Comparison of ENCODE assay signal across 22 cellular contexts in genomic region chr1:231353086-231353485, GRCh38. TPM values are rescaled to one million over a fixed set of nuclear protein-coding genes. Genes with fewer than 3 reads are reported as not detected.
A peak's percentile ranks its signal among the peaks of the same experiment; 100 is the strongest.
DNase-seq lines count a peak whose midpoint lies in the region; ATAC-seq, FAIRE-seq and TF ChIP-seq lines count a peak whose summit lies in the region.
"Had no signal": no experiment of that assay in that cellular context is flagged by ENCODE, and none has a peak within 500 bp of the region (broad histone marks: within the 10 kb centered on the region; RNA-seq: fewer than 3 reads in every experiment).

No MANE protein-coding gene starts in this region.

- H3K27ac Mint-ChIP-seq in Caco-2 (ENCODE audit: unreplicated experiment), result no peak overlapping the region
- H3K27ac Mint-ChIP-seq: CD4-positive, CD25-positive, alpha-beta regulatory T cell had no signal

- no peaks in the 10 kb centered on the region for H3K79me2 ChIP-seq in GM12878 (ENCODE audit: control insufficient read depth, insufficient read depth, low read length)

- H3K4me3 ChIP-seq in Caco-2 (ENCODE audit: low read depth, low read length) (no peak overlapping the region), HEK293 (ENCODE audit: low read depth, low read length) (no peak overlapping the region), GM12878 (no peak overlapping the region), mesenchymal stem cell (ENCODE audit: insufficient read depth in 1 of 2, low read depth in 1 of 2, low read length in 2 of 2) (no peak overlapping the region)
- H3K4me3 ChIP-seq: BLaER1, SK-N-MC had no signal

- SMC1A ChIA-PET in GM12878 (lab: Charles Lee; ENCODE audit: uncharacterized antibody, unreplicated experiment), result no interaction called here

- H3K14ac ChIP-seq in mesenchymal stem cell (ENCODE audit: low read length in 2 of 2), result no peak overlapping the region

- no peak overlapping the region for H2AK5ac ChIP-seq in mesenchymal stem cell (ENCODE audit: low read length, severe bottlenecking)

- H2AFZ ChIP-seq in GM12878 (ENCODE audit: control insufficient read depth, low read depth, low read length) (no peak overlapping the region), mesenchymal stem cell (ENCODE audit: low read depth, low read length) (no peak overlapping the region)

- intact Hi-C loops in Caco-2 (cut with micrococcal nuclease; ENCODE audit: unreplicated experiment), result no loop called here
- intact Hi-C loops in GM12878 (cut with micrococcal nuclease; ENCODE audit: unreplicated experiment), result no loop called here

- H3K18ac ChIP-seq in mesenchymal stem cell (ENCODE audit: low read depth in 1 of 2, low read length in 2 of 2), result no peak overlapping the region

- FAIRE-seq in GM12878 (lab: Jason Lieb, UNC), result no peak
- FAIRE-seq: H1, HTR-8/SVneo had no signal

- ATAC-seq in GM12878, result no peak
- ATAC-seq in HG03378 (IDR thresholded peaks at IDR 0.05; ENCODE audit: unreplicated experiment), result no peak
- no peak for ATAC-seq in GM21737 (IDR thresholded peaks at IDR 0.05; ENCODE audit: unreplicated experiment)

- peaks cover 52% of the 10 kb centered on the region for H3K36me3 Mint-ChIP-seq in Caco-2 (ENCODE audit: insufficient read depth, unreplicated experiment)

- H4K8ac ChIP-seq in mesenchymal stem cell (ENCODE audit: low read length), result no peak overlapping the region

- TF ChIP-seq POLR2A in GM12878 (IDR thresholded peaks at IDR 0.05; ENCODE audit: low read depth, low read length), result no peak

- H3K27me3 ChIP-seq in Caco-2 (replicated peaks; ENCODE audit: control insufficient read depth, insufficient read depth, low read length) (no peaks in the 10 kb centered on the region), GM12878 (replicated peaks in 1 of 2; ENCODE audit: control insufficient read depth in 2 of 2, insufficient read depth in 2 of 2, low read length in 1 of 2) (no peaks in the 10 kb centered on the region), mesenchymal stem cell (ENCODE audit: control insufficient read depth in 1 of 2, insufficient read depth in 1 of 2, low read length in 2 of 2) (no peaks in the 10 kb centered on the region)
- H3K27me3 ChIP-seq: BLaER1 had no signal

- no peak for TF ChIP-seq RAD21 in GM12878 (IDR thresholded peaks at IDR 0.05; ENCODE audit: insufficient read depth, low read depth, low read length)

- no peaks in the 10 kb centered on the region for H3K4me1 ChIP-seq in Caco-2
- H3K4me1 ChIP-seq in HEK293 (ENCODE audit: control insufficient read depth, insufficient read depth, low read length), result 0 out of 2 replicates have a peak, but pooled peaks cover 2% of the 10 kb centered on the region
- no peaks in the 10 kb centered on the region for H3K4me1 ChIP-seq in GM12878 (ENCODE audit: control insufficient read depth, insufficient read depth, low read length)
- no peaks in the 10 kb centered on the region for H3K4me1 ChIP-seq in mesenchymal stem cell (ENCODE audit: control insufficient read depth, insufficient read depth, low read depth, low read length)
- H3K4me1 ChIP-seq: BLaER1 had no signal

- H3K27ac ChIP-seq in HEK293 (ENCODE audit: extremely low read depth, low read depth, low read length), result no peak overlapping the region
- no peak overlapping the region for H3K27ac ChIP-seq in GM12878 (ENCODE audit: control insufficient read depth, insufficient read depth)
- no peak overlapping the region for H3K27ac ChIP-seq in mesenchymal stem cell (ENCODE audit: low read length, poor library complexity, severe bottlenecking)
- H3K27ac ChIP-seq: BLaER1, KMS-11, SK-N-MC had no signal

- no peak for DNase-seq in Caco-2
- no peak for DNase-seq in GM12878 (ENCODE audit: low read depth, low spot score)
- no peak for DNase-seq in mesenchymal stem cell
- DNase-seq in NCI-H774 (lab: John Stamatoyannopoulos, UW), result no peak
- DNase-seq: CD4-positive, CD25-positive, alpha-beta regulatory T cell; HCEC 1CT; NCI-H1048; NCI-H1417; NCI-H1694; NCI-H2081; NCI-H2227 treated with DMSO at 0.1 percent for 48 hours; NCI-H526 treated with DMSO at 0.1 percent for 48 hours; SIG-M5; SW 1271 had no signal

- WGBS in GM12878 (ENCODE audit: insufficient coverage, insufficient replicate concordance, low lambda C conversion rate, missing lambda C conversion rate), result 67% methylated on average over 2 of the region's 2 CpGs
- WGBS in mesenchymal stem cell, result no CpG with 5 or more reads among the region's 2 CpGs

- H3K9me3 ChIP-seq in Caco-2, result no peaks in the 10 kb centered on the region
- no peaks in the 10 kb centered on the region for H3K9me3 ChIP-seq in HEK293 (ENCODE audit: control insufficient read depth, insufficient read depth, low read depth, low read length)
- no peaks in the 10 kb centered on the region for H3K9me3 ChIP-seq in GM12878 (replicated peaks; ENCODE audit: control insufficient read depth, insufficient read depth, low read length)
- H3K9me3 ChIP-seq in mesenchymal stem cell (ENCODE audit: control insufficient read depth, low read length), result no peaks in the 10 kb centered on the region
- H3K9me3 ChIP-seq: BLaER1 had no signal

- H3K23ac ChIP-seq in mesenchymal stem cell (ENCODE audit: low read length in 2 of 2), result no peak overlapping the region

- H2BK5ac ChIP-seq in mesenchymal stem cell (ENCODE audit: low read depth, low read length, poor library complexity, severe bottlenecking), result no peak overlapping the region

- peaks cover 15% of the 10 kb centered on the region for H3K79me1 ChIP-seq in mesenchymal stem cell (replicated peaks; ENCODE audit: low read length, poor library complexity, severe bottlenecking)

- H4K91ac ChIP-seq in mesenchymal stem cell (ENCODE audit: low read length), result no peak overlapping the region

- no peak overlapping the region for H3K9ac ChIP-seq in GM12878 (ENCODE audit: control insufficient read depth, insufficient read depth, low read length)
- peak overlapping the region; percentile 2 for H3K9ac ChIP-seq in mesenchymal stem cell (ENCODE audit: low read length)
- H3K9ac ChIP-seq: BLaER1, KMS-11 had no signal

- no peak overlapping the region for H2BK15ac ChIP-seq in mesenchymal stem cell (ENCODE audit: low read depth, poor library complexity, severe bottlenecking)

- no peaks in the 10 kb centered on the region for H4K20me1 ChIP-seq in GM12878 (ENCODE audit: control insufficient read depth, insufficient read depth)

- in situ Hi-C loops in GM12878 (cut with MboI), result no loop called here

- CTCF ChIA-PET in Caco-2 (lab: Charles Lee), result no interaction called here
- CTCF ChIA-PET in HEK293 (lab: Yijun Ruan, JAX), result no interaction called here
- CTCF ChIA-PET in GM12878 (lab: Yijun Ruan, JAX), result no interaction called here

- BruUV-seq in Caco-2 (replicated peaks; lab: Mats Ljungman, UMichigan), result TSS peak; percentile 25
- TSS peak; percentile 25 for BruUV-seq in GM12878 (replicated peaks; lab: Mats Ljungman, UMichigan)

- no peak overlapping the region for H3K4me3 Mint-ChIP-seq in Caco-2 (ENCODE audit: unreplicated experiment)
- H3K4me3 Mint-ChIP-seq: CD4-positive, CD25-positive, alpha-beta regulatory T cell had no signal

- no peaks in the 10 kb centered on the region for H3K27me3 Mint-ChIP-seq in Caco-2 (ENCODE audit: insufficient read depth, unreplicated experiment)
- H3K27me3 Mint-ChIP-seq: CD4-positive, CD25-positive, alpha-beta regulatory T cell had no signal

- H2BK120ac ChIP-seq in mesenchymal stem cell (ENCODE audit: low read depth, low read length), result no peak overlapping the region

- no peak overlapping the region for H2BK12ac ChIP-seq in mesenchymal stem cell (ENCODE audit: low read length in 2 of 2)

- POLR2A ChIA-PET in Caco-2 (lab: Charles Lee), result no interaction called here
- POLR2A ChIA-PET in HEK293 (lab: Yijun Ruan, JAX), result no interaction called here
- POLR2A ChIA-PET in GM12878 (lab: Charles Lee), result interaction anchor here (1.4 kb wide), 1 partner anchor 15 kb away, joined by 4 read pairs; the partner anchor contains the start of genes EXOC8 and SPRTN

- H3K4me2 ChIP-seq in GM12878 (ENCODE audit: control insufficient read depth, insufficient read depth), result no peak overlapping the region
- no peak overlapping the region for H3K4me2 ChIP-seq in mesenchymal stem cell (ENCODE audit: low read length, poor library complexity, severe bottlenecking)
- H3K4me2 ChIP-seq: BLaER1, KMS-11 had no signal

- no peak for TF ChIP-seq CTCF in Caco-2 (IDR thresholded peaks at IDR 0.05; ENCODE audit: insufficient read depth in 1 of 2, low read depth in 1 of 2, low read length in 1 of 2, severe bottlenecking in 1 of 2, unreplicated experiment in 1 of 2)
- no peak for TF ChIP-seq CTCF in HEK293 (tag by site-specific recombination; IDR thresholded peaks at IDR 0.05)
- TF ChIP-seq CTCF in GM12878 (IDR thresholded peaks at IDR 0.05 in 2 of 3, conservative IDR thresholded peaks at IDR 0.05 in 1 of 3; ENCODE audit: control insufficient read depth in 2 of 3, extremely low read depth in 1 of 3, insufficient read depth in 1 of 3, low read depth in 3 of 3, low read length in 3 of 3), result no peak

- H3K36me3 ChIP-seq in Caco-2 (ENCODE audit: control insufficient read depth, insufficient read depth, low read length), result no peaks in the 10 kb centered on the region; the same call in 1 of the 2 replicates
- peaks cover 45 to 62% of the 10 kb centered on the region in 2 experiments for H3K36me3 ChIP-seq in HEK293 (ENCODE audit: control insufficient read depth in 2 of 2, insufficient read depth in 1 of 2, low read length in 2 of 2)
- no peaks in the 10 kb centered on the region; a peak in 2 of 4 replicates for H3K36me3 ChIP-seq in GM12878 (ENCODE audit: control insufficient read depth in 2 of 2, insufficient read depth in 2 of 2, low read length in 1 of 2)
- H3K36me3 ChIP-seq in mesenchymal stem cell (ENCODE audit: control insufficient read depth in 1 of 2, insufficient read depth in 2 of 2, low read depth in 1 of 2, low read length in 2 of 2), result peaks cover 9 to 55% of the 10 kb centered on the region in 2 experiments

- H3K4me1 Mint-ChIP-seq in Caco-2 (ENCODE audit: low read depth, unreplicated experiment), result no peaks in the 10 kb centered on the region

- H3K9me3 Mint-ChIP-seq in Caco-2 (ENCODE audit: unreplicated experiment), result no peaks in the 10 kb centered on the region

- RAD21 ChIA-PET in GM12878 (lab: Charles Lee; ENCODE audit: unreplicated experiment), result no interaction called here

- no peak overlapping the region for H3K4ac ChIP-seq in mesenchymal stem cell (ENCODE audit: low read depth in 1 of 2, low read length in 2 of 2)

- no peak for TF ChIP-seq EP300 in GM12878 (IDR thresholded peaks at IDR 0.05; ENCODE audit: borderline replicate concordance in 1 of 2, control insufficient read depth in 1 of 2, low read depth in 2 of 2, low read length in 2 of 2)

RNA-seq across cellular contexts. Expression of gene SPRTN, which starts 15.0 kb away (rescaled TPM):
- total RNA-seq in Caco-2 (2022), result 21.3 and 24.9 TPM in 2 replicates
- 22.2 and 24.5 TPM in 2 replicates for total RNA-seq in GM12878 (2013; cell fraction: nucleolus; rRNA removed)
- total RNA-seq in GM12878 (2014; rRNA removed), result 11.7 and 12.5 TPM in 2 replicates
- total RNA-seq in GM12878 (2014; rRNA removed; fragmentation: Illumina TruSeq; extraction: Trizol), result 14.7 and 16.5 TPM in 2 replicates
- total RNA-seq in GM12878 (2021), result 11.9 and 12.1 TPM in 2 replicates
- 2.1 TPM for polyA plus RNA-seq in GM12878 (2011; ENCODE audit: low read depth)
- polyA plus RNA-seq in GM12878 (2011; rRNA removed), result 7.1 and 7.2 TPM in 2 replicates
- polyA plus RNA-seq in GM12878 (2011; cell fraction: cytosol; rRNA removed), result 6.2 and 7.9 TPM in 2 replicates
- polyA plus RNA-seq in GM12878 (2011; cell fraction: nucleus; rRNA removed), result 7.3 and 10.9 TPM in 2 replicates
- polyA plus RNA-seq in GM12878 (2012), result 3.3 and 3.4 TPM in 2 replicates
- polyA plus RNA-seq in GM12878 (2014; fragmentation: Illumina TruSeq; extraction: Trizol), result 9.6 and 11.1 TPM in 2 replicates
- 1 to 10 TPM; 4.4 to 5.9 TPM for polyA plus RNA-seq in GM12878 (2014; fragmentation: Nextera tagmentation; extraction: Ambion mirVana)
- 7.2 and 12.2 TPM in 2 replicates for polyA plus RNA-seq in GM12878 (2014; rRNA removed)
- 10 to 100 TPM; 12.8 to 13.9 TPM for polyA plus RNA-seq in GM12878 (2016; fragmentation: Nextera tagmentation; extraction: Ambion mirVana)
- 10.4 and 15.3 TPM in 2 replicates for polyA minus RNA-seq in GM12878 (2011; rRNA and poly(A)+ RNA removed)
- 5.1 and 5.5 TPM in 2 replicates for polyA minus RNA-seq in GM12878 (2011; cell fraction: cytosol; rRNA and poly(A)+ RNA removed)
- 13.4 and 24.7 TPM in 2 replicates for polyA minus RNA-seq in GM12878 (2011; cell fraction: nucleus; rRNA and poly(A)+ RNA removed)
- 14.0 TPM for polyA plus RNA-seq in mesenchymal stem cell (2013, experiment 1 of 2)
- 11.6 TPM for polyA plus RNA-seq in mesenchymal stem cell (2013, experiment 2 of 2)

RNA-seq across cellular contexts. Expression of gene EXOC8, which starts 15.4 kb away (rescaled TPM):
- total RNA-seq in Caco-2 (2022) (17.2 and 18.3 TPM in 2 replicates), GM12878 (2014; rRNA removed) (7.6 and 8.6 TPM in 2 replicates), GM12878 (2014; rRNA removed; fragmentation: Illumina TruSeq; extraction: Trizol) (10.6 and 11.3 TPM in 2 replicates), GM12878 (2021) (11.3 and 11.4 TPM in 2 replicates)
- total RNA-seq in GM12878 (2013; cell fraction: nucleolus; rRNA removed), result 12.5 and 13.2 TPM in 2 replicates
- polyA plus RNA-seq in GM12878 (2011; ENCODE audit: low read depth), result 2.9 TPM
- polyA plus RNA-seq in GM12878 (2011; rRNA removed) (5.8 and 7.7 TPM in 2 replicates), GM12878 (2014; fragmentation: Illumina TruSeq; extraction: Trizol) (7.3 and 8.0 TPM in 2 replicates), GM12878 (2014; fragmentation: Nextera tagmentation; extraction: Ambion mirVana) (1 to 10 TPM; 2.0 to 3.2 TPM), GM12878 (2014; rRNA removed) (6.0 and 6.8 TPM in 2 replicates), GM12878 (2016; fragmentation: Nextera tagmentation; extraction: Ambion mirVana) (1 to 10 TPM; 4.2 to 4.4 TPM)
- 3.6 TPM in 2 replicates for polyA plus RNA-seq in GM12878 (2011; cell fraction: cytosol; rRNA removed)
- polyA plus RNA-seq in GM12878 (2011; cell fraction: nucleus; rRNA removed), result 6.9 and 8.1 TPM in 2 replicates
- polyA plus RNA-seq in GM12878 (2012), result 4.8 and 5.0 TPM in 2 replicates
- 10.2 and 11.7 TPM in 2 replicates for polyA minus RNA-seq in GM12878 (2011; rRNA and poly(A)+ RNA removed)
- polyA minus RNA-seq in GM12878 (2011; cell fraction: cytosol; rRNA and poly(A)+ RNA removed), result 4.3 and 4.7 TPM in 2 replicates
- polyA minus RNA-seq in GM12878 (2011; cell fraction: nucleus; rRNA and poly(A)+ RNA removed), result 5.6 and 8.5 TPM in 2 replicates
- 4.7 TPM for polyA plus RNA-seq in mesenchymal stem cell (2013, experiment 1 of 2)
- 4.8 TPM for polyA plus RNA-seq in mesenchymal stem cell (2013, experiment 2 of 2)
